8 cellular contexts compared by ENCODE assay signal in the genomic region with DNA sequence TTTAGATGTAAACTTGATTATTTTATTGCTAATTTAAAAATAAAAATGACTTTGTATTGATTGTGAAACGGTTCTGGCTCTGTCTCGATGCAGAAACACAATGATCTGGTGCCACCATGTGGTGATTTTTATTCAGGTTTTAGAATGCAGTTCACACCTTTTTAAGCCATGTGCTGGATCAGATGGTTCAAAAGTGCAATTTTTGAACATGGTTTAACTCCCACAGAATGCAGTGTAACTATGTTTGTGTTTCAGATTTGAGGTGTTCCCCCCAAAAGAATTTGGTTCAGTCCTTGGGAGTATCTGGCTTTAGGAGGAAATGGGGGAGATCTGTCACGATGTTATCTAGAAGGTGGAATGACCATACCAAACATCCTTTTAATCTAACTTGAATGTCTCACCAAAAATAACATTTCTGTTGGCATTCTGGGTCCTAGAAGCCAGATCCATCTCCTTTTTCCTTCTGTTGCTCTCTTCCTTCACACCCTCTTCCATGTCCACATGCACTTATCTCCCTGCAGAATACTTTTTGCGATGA. TPM values are rescaled to one million over a fixed set of nuclear protein-coding genes. Genes with fewer than 3 reads are reported as not detected.
DNase-seq lines count a peak whose midpoint lies in the region; ATAC-seq and TF ChIP-seq lines count a peak whose summit lies in the region.

No MANE protein-coding gene starts in this region.

- WGBS in aorta, 2 donors, result 48 to 49% methylated on average over 4 of the region's 4 CpGs

- H3K27ac ChIP-seq in Karpas-422 (ENCODE audit: low read length) (no peak overlapping the region), aorta (ENCODE audit: low read depth in 1 of 2, low read length in 2 of 2) (no peak overlapping the region)

- CTCF ChIA-PET in GM10248 (lab: Yijun Ruan, JAX), result interaction anchor here (1.0 to 9.4 kb wide), 9 partner anchors 7 to 265 kb away, joined by 3 to 137 read pairs (median 8); partner anchors contain the start of genes MRPL16 and STX3

- TF ChIP-seq CTCF in GM10248 (IDR thresholded peaks at IDR 0.05; ENCODE audit: control extremely low read depth, extremely low read depth, low read depth, missing control alignments), result peak; percentile 58
- peak; percentile 63 for TF ChIP-seq CTCF in mesothelial cell of epicardium (IDR thresholded peaks at IDR 0.05; ENCODE audit: unreplicated experiment)

- DNase-seq in AG08396 (ENCODE audit: low spot score), result peak; percentile 49
- peak; percentile 31 for DNase-seq in GM10248 (ENCODE audit: extremely low spot score)
- DNase-seq in Karpas-422, result peak; percentile 83
- DNase-seq in SW480 (ENCODE audit: low spot score), result peak; percentile 46
- DNase-seq in dermis microvascular lymphatic vessel endothelial cell (ENCODE audit: low read depth in 2 of 2), result peak; percentile 53 to 73
- DNase-seq in mesothelial cell of epicardium (ENCODE audit: low spot score in 2 of 2, unreplicated experiment in 2 of 2), result no peak
- DNase-seq in aorta, result no peak
- DNase-seq in GF-D8 (lab: John Stamatoyannopoulos, UW), result no peak

- no peaks in the 10 kb centered on the region for H4K20me1 ChIP-seq in Karpas-422 (ENCODE audit: insufficient read depth, low read depth, low read length)

- peaks cover 25% of the 10 kb centered on the region for H3K36me3 ChIP-seq in Karpas-422 (ENCODE audit: insufficient read depth, low read length)
- peaks cover 3 to 4% of the 10 kb centered on the region in 2 donors for H3K36me3 ChIP-seq in aorta (ENCODE audit: control insufficient read depth in 1 of 2, insufficient read depth in 2 of 2, low read length in 1 of 2)

- no peaks in the 10 kb centered on the region for H3K79me2 ChIP-seq in Karpas-422 (ENCODE audit: low read length)

- no peak overlapping the region for H3K27ac Mint-ChIP-seq in mesothelial cell of epicardium

- H3K27me3 ChIP-seq in Karpas-422 (ENCODE audit: low read length) (no peaks in the 10 kb centered on the region), aorta (ENCODE audit: control insufficient read depth in 1 of 2, insufficient read depth in 2 of 2, low read length in 1 of 2) (no peaks in the 10 kb centered on the region)

- H3K27me3 Mint-ChIP-seq in mesothelial cell of epicardium (ENCODE audit: low read depth), result no peaks in the 10 kb centered on the region

- no peak overlapping the region for H2AFZ ChIP-seq in Karpas-422 (ENCODE audit: low read length)

- H3K9ac ChIP-seq in Karpas-422 (ENCODE audit: low read length), result no peak overlapping the region

- H3K9me3 ChIP-seq in Karpas-422 (ENCODE audit: low read length) (no peaks in the 10 kb centered on the region), aorta (ENCODE audit: control insufficient read depth, low read length) (no peaks in the 10 kb centered on the region)

- H3K4me3 ChIP-seq in Karpas-422 (ENCODE audit: low read length), result no peak overlapping the region
- H3K4me3 ChIP-seq in aorta (ENCODE audit: low read length in 2 of 2), result no peak overlapping the region

- no peaks in the 10 kb centered on the region for H3K9me3 Mint-ChIP-seq in mesothelial cell of epicardium

- peak; percentile 88 for ATAC-seq in aorta (ENCODE audit: low FRiP score)

- peaks cover 7% of the 10 kb centered on the region for H3K36me3 Mint-ChIP-seq in mesothelial cell of epicardium

- H3K4me2 ChIP-seq in Karpas-422 (ENCODE audit: low read depth, low read length, poor library complexity, severe bottlenecking), result no peak overlapping the region

- no peaks in the 10 kb centered on the region for H3K4me1 Mint-ChIP-seq in mesothelial cell of epicardium

- H3K4me1 ChIP-seq in Karpas-422 (ENCODE audit: low read length), result peaks cover 7% of the 10 kb centered on the region
- H3K4me1 ChIP-seq in aorta (ENCODE audit: control insufficient read depth in 1 of 2, insufficient read depth in 2 of 2, low read length in 2 of 2), result no peaks in the 10 kb centered on the region

- intact Hi-C loops in aorta (cut with DNase I), result loop anchor here (1.0 to 10.0 kb wide), 4 partner anchors 48 to 268 kb away; partner anchors contain the start of genes PATL1 (in 1 of the 2) and STX3 (in 1 of the 2)

- H3K9me2 ChIP-seq in Karpas-422 (replicated peaks; ENCODE audit: insufficient read depth, low read length), result no peaks in the 10 kb centered on the region

- POLR2A ChIA-PET in GM10248 (lab: Yijun Ruan, JAX), result no interaction called here

- no peak overlapping the region for H3K4me3 Mint-ChIP-seq in mesothelial cell of epicardium

RNA-seq across cellular contexts. Expression of gene MRPL16, which starts 7.9 kb away (rescaled TPM):
- 70.1 and 81.6 TPM in 2 replicates for total RNA-seq in Karpas-422 (2014; rRNA removed; shearing (Covaris generic); ENCODE audit: low replicate concordance)
- total RNA-seq in dermis microvascular lymphatic vessel endothelial cell, result 20.2 and 29.3 TPM in 2 replicates
- total RNA-seq in mesothelial cell of epicardium, result 34.3 to 42.3 TPM (median 37.2 TPM) in 3 replicates
- total RNA-seq in aorta, result 10 to 100 TPM; 25.3 to 29.1 TPM
- polyA plus RNA-seq in aorta, result 10 to 100 TPM; 25.0 to 46.5 TPM

RNA-seq across cellular contexts. Expression of gene CBLIF, which starts 42.6 kb away (rescaled TPM):
- not detected in 2 replicates for total RNA-seq in Karpas-422 (2014; rRNA removed; shearing (Covaris generic); ENCODE audit: low replicate concordance)
- total RNA-seq in dermis microvascular lymphatic vessel endothelial cell, result not detected in 2 replicates
- not detected in 3 replicates for total RNA-seq in mesothelial cell of epicardium
- total RNA-seq in aorta, result not detected
- under 1 TPM in 1 of 2 donors, not detected in 1; 0.05 TPM for polyA plus RNA-seq in aorta

RNA-seq across cellular contexts. Expression of gene STX3, which starts 47.5 kb away (rescaled TPM):
- 7.9 and 14.6 TPM in 2 replicates for total RNA-seq in Karpas-422 (2014; rRNA removed; shearing (Covaris generic); ENCODE audit: low replicate concordance)
- total RNA-seq in dermis microvascular lymphatic vessel endothelial cell (62.4 and 102 TPM in 2 replicates), mesothelial cell of epicardium (19.0 to 24.2 TPM (median 21.1 TPM) in 3 replicates), aorta (10 to 100 TPM; 22.5 to 23.2 TPM)
- polyA plus RNA-seq in aorta, result 10 to 100 TPM; 12.7 to 21.0 TPM

Comparison
In these comparisons a context has a peak if more than half of its experiments do, and no peak if none do; other contexts are left out.
1. DNase-seq: peak in AG08396 (single experiment), GM10248 (single experiment), Karpas-422 (single experiment), SW480 (single experiment) and dermis microvascular lymphatic vessel endothelial cell (2 of 2); none in mesothelial cell of epicardium (0 of 2), aorta (0 of 2) and GF-D8 (single experiment).